In the genomic region with DNA sequence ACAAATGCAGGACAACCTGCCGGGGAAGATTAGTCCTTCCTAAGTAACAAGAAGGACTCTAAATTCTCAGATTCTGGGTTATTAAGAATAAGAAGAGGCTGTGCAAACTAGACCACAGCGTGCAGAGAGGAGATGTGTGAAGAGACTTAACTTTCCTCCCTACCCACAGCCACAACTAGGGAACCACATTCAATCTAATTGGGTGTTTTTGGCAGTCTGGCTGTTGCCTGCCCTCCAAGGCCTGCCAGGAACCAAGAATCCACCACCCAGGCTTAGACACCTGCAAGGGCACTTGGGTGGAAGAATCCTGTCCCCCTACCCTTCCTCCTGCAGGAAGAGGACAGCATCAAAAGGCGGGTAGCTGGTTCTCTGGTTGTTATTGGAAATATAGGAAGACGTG, we compare ENCODE assay signal across 2 cellular contexts.
TF ChIP-seq lines count a peak whose summit lies in the region.

No MANE protein-coding gene starts in this region.

TF ChIP-seq in GM23338, 12 proteins besides CTCF, POLR2A, EP300 and RAD21:
- TF ChIP-seq CREB1 (CRISPR knock-in tag; IDR thresholded peaks at IDR 0.05; ENCODE audit: low read depth) (no peak), STAT1 (IDR thresholded peaks at IDR 0.05; ENCODE audit: unreplicated experiment) (no peak), NANOG (IDR thresholded peaks at IDR 0.05; ENCODE audit: borderline replicate concordance) (no peak), POLR2AphosphoS5 (IDR thresholded peaks at IDR 0.05; ENCODE audit: low read depth) (no peak), JUNB (IDR thresholded peaks at IDR 0.05; ENCODE audit: unreplicated experiment) (no peak)
- TF ChIP-seq, protein P1, sequence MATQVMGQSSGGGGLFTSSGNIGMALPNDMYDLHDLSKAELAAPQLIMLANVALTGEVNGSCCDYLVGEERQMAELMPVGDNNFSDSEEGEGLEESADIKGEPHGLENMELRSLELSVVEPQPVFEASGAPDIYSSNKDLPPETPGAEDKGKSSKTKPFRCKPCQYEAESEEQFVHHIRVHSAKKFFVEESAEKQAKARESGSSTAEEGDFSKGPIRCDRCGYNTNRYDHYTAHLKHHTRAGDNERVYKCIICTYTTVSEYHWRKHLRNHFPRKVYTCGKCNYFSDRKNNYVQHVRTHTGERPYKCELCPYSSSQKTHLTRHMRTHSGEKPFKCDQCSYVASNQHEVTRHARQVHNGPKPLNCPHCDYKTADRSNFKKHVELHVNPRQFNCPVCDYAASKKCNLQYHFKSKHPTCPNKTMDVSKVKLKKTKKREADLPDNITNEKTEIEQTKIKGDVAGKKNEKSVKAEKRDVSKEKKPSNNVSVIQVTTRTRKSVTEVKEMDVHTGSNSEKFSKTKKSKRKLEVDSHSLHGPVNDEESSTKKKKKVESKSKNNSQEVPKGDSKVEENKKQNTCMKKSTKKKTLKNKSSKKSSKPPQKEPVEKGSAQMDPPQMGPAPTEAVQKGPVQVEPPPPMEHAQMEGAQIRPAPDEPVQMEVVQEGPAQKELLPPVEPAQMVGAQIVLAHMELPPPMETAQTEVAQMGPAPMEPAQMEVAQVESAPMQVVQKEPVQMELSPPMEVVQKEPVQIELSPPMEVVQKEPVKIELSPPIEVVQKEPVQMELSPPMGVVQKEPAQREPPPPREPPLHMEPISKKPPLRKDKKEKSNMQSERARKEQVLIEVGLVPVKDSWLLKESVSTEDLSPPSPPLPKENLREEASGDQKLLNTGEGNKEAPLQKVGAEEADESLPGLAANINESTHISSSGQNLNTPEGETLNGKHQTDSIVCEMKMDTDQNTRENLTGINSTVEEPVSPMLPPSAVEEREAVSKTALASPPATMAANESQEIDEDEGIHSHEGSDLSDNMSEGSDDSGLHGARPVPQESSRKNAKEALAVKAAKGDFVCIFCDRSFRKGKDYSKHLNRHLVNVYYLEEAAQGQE (IDR thresholded peaks at IDR 0.05; ENCODE audit: unreplicated experiment): no peak
- TF ChIP-seq, protein P2, sequence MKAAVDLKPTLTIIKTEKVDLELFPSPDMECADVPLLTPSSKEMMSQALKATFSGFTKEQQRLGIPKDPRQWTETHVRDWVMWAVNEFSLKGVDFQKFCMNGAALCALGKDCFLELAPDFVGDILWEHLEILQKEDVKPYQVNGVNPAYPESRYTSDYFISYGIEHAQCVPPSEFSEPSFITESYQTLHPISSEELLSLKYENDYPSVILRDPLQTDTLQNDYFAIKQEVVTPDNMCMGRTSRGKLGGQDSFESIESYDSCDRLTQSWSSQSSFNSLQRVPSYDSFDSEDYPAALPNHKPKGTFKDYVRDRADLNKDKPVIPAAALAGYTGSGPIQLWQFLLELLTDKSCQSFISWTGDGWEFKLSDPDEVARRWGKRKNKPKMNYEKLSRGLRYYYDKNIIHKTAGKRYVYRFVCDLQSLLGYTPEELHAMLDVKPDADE (IDR thresholded peaks at IDR 0.05): no peak
- TF ChIP-seq, protein P3, sequence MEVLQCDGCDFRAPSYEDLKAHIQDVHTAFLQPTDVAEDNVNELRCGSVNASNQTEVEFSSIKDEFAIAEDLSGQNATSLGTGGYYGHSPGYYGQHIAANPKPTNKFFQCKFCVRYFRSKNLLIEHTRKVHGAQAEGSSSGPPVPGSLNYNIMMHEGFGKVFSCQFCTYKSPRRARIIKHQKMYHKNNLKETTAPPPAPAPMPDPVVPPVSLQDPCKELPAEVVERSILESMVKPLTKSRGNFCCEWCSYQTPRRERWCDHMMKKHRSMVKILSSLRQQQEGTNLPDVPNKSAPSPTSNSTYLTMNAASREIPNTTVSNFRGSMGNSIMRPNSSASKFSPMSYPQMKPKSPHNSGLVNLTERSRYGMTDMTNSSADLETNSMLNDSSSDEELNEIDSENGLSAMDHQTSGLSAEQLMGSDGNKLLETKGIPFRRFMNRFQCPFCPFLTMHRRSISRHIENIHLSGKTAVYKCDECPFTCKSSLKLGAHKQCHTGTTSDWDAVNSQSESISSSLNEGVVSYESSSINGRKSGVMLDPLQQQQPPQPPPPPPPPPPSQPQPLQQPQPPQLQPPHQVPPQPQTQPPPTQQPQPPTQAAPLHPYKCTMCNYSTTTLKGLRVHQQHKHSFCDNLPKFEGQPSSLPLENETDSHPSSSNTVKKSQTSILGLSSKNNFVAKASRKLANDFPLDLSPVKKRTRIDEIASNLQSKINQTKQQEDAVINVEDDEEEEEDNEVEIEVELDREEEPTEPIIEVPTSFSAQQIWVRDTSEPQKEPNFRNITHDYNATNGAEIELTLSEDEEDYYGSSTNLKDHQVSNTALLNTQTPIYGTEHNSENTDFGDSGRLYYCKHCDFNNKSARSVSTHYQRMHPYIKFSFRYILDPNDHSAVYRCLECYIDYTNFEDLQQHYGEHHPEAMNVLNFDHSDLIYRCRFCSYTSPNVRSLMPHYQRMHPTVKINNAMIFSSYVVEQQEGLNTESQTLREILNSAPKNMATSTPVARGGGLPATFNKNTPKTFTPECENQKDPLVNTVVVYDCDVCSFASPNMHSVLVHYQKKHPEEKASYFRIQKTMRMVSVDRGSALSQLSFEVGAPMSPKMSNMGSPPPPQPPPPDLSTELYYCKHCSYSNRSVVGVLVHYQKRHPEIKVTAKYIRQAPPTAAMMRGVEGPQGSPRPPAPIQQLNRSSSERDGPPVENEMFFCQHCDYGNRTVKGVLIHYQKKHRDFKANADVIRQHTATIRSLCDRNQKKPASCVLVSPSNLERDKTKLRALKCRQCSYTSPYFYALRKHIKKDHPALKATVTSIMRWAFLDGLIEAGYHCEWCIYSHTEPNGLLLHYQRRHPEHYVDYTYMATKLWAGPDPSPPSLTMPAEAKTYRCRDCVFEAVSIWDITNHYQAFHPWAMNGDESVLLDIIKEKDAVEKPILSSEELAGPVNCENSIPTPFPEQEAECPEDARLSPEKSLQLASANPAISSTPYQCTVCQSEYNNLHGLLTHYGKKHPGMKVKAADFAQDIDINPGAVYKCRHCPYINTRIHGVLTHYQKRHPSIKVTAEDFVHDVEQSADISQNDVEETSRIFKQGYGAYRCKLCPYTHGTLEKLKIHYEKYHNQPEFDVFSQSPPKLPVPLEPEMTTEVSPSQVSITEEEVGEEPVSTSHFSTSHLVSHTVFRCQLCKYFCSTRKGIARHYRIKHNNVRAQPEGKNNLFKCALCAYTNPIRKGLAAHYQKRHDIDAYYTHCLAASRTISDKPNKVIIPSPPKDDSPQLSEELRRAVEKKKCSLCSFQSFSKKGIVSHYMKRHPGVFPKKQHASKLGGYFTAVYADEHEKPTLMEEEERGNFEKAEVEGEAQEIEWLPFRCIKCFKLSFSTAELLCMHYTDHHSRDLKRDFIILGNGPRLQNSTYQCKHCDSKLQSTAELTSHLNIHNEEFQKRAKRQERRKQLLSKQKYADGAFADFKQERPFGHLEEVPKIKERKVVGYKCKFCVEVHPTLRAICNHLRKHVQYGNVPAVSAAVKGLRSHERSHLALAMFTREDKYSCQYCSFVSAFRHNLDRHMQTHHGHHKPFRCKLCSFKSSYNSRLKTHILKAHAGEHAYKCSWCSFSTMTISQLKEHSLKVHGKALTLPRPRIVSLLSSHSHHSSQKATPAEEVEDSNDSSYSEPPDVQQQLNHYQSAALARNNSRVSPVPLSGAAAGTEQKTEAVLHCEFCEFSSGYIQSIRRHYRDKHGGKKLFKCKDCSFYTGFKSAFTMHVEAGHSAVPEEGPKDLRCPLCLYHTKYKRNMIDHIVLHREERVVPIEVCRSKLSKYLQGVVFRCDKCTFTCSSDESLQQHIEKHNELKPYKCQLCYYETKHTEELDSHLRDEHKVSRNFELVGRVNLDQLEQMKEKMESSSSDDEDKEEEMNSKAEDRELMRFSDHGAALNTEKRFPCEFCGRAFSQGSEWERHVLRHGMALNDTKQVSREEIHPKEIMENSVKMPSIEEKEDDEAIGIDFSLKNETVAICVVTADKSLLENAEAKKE (CRISPR knock-in tag; IDR thresholded peaks at IDR 0.05): no peak
TF ChIP-seq in GM23338: peak in this region for 0.

TF ChIP-seq in H1, 55 proteins besides CTCF, POLR2A, EP300 and RAD21:
- TF ChIP-seq EGR1 (IDR thresholded peaks at IDR 0.05; ENCODE audit: borderline replicate concordance, low read depth, low read length) (no peak), SP4 (IDR thresholded peaks at IDR 0.05; ENCODE audit: low read length) (no peak), YY1 (IDR thresholded peaks at IDR 0.05; ENCODE audit: low read depth, low read length) (no peak), KDM4A (IDR thresholded peaks at IDR 0.05; ENCODE audit: low read depth, low read length, severe bottlenecking) (no peak), BRCA1 (IDR thresholded peaks at IDR 0.05; ENCODE audit: low read depth, low read length) (no peak), JUN (IDR thresholded peaks at IDR 0.05; ENCODE audit: low read depth, low read length) (no peak), RNF2 (IDR thresholded peaks at IDR 0.05; ENCODE audit: borderline replicate concordance, low read depth, low read length, missing control alignments, poor library complexity, severe bottlenecking) (no peak), SIRT6 (IDR thresholded peaks at IDR 0.05; ENCODE audit: low read length) (no peak), CHD1 (IDR thresholded peaks at IDR 0.05; ENCODE audit: low read depth, low read length) (no peak), POLR2AphosphoS5 (IDR thresholded peaks at IDR 0.05; ENCODE audit: low read depth, low read length) (no peak), TCF12 (IDR thresholded peaks at IDR 0.05; ENCODE audit: low read depth, low read length) (no peak), RXRA (IDR thresholded peaks at IDR 0.05; ENCODE audit: insufficient read depth, low read depth, low read length) (no peak), HDAC6 (IDR thresholded peaks at IDR 0.05; ENCODE audit: low read depth, low read length) (no peak), NRF1 (IDR thresholded peaks at IDR 0.05; ENCODE audit: low read depth, low read length) (no peak), SP1 (IDR thresholded peaks at IDR 0.05; ENCODE audit: low read depth, low read length) (no peak), SAP30 (IDR thresholded peaks at IDR 0.05; ENCODE audit: insufficient read depth, insufficient replicate concordance, low read length) (no peak), HDAC2 (IDR thresholded peaks at IDR 0.05; ENCODE audit: borderline replicate concordance in 1 of 2, low read depth in 2 of 2, low read length in 2 of 2) (no peak)
- TF ChIP-seq, protein P4, sequence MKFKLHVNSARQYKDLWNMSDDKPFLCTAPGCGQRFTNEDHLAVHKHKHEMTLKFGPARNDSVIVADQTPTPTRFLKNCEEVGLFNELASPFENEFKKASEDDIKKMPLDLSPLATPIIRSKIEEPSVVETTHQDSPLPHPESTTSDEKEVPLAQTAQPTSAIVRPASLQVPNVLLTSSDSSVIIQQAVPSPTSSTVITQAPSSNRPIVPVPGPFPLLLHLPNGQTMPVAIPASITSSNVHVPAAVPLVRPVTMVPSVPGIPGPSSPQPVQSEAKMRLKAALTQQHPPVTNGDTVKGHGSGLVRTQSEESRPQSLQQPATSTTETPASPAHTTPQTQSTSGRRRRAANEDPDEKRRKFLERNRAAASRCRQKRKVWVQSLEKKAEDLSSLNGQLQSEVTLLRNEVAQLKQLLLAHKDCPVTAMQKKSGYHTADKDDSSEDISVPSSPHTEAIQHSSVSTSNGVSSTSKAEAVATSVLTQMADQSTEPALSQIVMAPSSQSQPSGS (IDR thresholded peaks at IDR 0.05; ENCODE audit: low read length): no peak
